In genomic region chr2:85754313-85755095, GRCh38 we compare ENCODE assay signal across 8 cellular contexts. TPM values are rescaled to one million over a fixed set of nuclear protein-coding genes. Genes with fewer than 3 reads are reported as not detected.
A peak's percentile ranks its signal among the peaks of the same experiment; 100 is the strongest.
DNase-seq lines count a peak whose midpoint lies in the region; ATAC-seq and TF ChIP-seq lines count a peak whose summit lies in the region.

No MANE protein-coding gene starts in this region.

- peak overlapping the region; percentile 25 for H2BK12ac ChIP-seq in neuronal stem cell (ENCODE audit: low read length)

- no peaks in the 10 kb centered on the region for H3K9me3 ChIP-seq in BLaER1 treated with 17β-estradiol and CSF1 and Interleukin-3, amounts not matched to agents 10 nM and 100 nM (replicated peaks in 1 of 11)
- no peaks in the 10 kb centered on the region for H3K9me3 ChIP-seq in neuronal stem cell (replicated peaks in 1 of 2; ENCODE audit: control insufficient read depth in 2 of 2, insufficient read depth in 1 of 2, low read depth in 1 of 2, low read length in 2 of 2)

- H3K27ac Mint-ChIP-seq in activated CD4-positive, alpha-beta memory T cell treated with anti-CD3 and anti-CD28 coated beads for 36 hours: no peak overlapping the region

- peak; percentile 60 for DNase-seq in Jurkat, Clone E6-1 (ENCODE audit: low read depth, low spot score)
- DNase-seq in activated CD4-positive, alpha-beta memory T cell treated with anti-CD3 and anti-CD28 coated beads for 36 hours: peak; percentile 46
- DNase-seq in fibroblast of the aortic adventitia (ENCODE audit: low read depth) (peak; percentile 56), neuronal stem cell (ENCODE audit: low spot score) (peak; percentile 56), GOT3 (lab: John Stamatoyannopoulos, UW) (no peak)

- H3K36me3 Mint-ChIP-seq in activated CD4-positive, alpha-beta memory T cell treated with anti-CD3 and anti-CD28 coated beads for 36 hours: no peaks in the 10 kb centered on the region

- intact Hi-C loops in activated CD4-positive, alpha-beta memory T cell treated with anti-CD3 and anti-CD28 coated beads for 36 hours (cut with micrococcal nuclease): loop anchor here (5.0 kb wide), 2 partner anchors 133 to 283 kb away; partner anchors contain the start of gene ST3GAL5

- H4K91ac ChIP-seq in neuronal stem cell (ENCODE audit: low read depth, low read length, poor library complexity): no peak overlapping the region

- peak overlapping the region; percentile 64 for H3K4me3 Mint-ChIP-seq in activated CD4-positive, alpha-beta memory T cell treated with anti-CD3 and anti-CD28 coated beads for 36 hours

- H3K4me1 Mint-ChIP-seq in activated CD4-positive, alpha-beta memory T cell treated with anti-CD3 and anti-CD28 coated beads for 36 hours (ENCODE audit: low read depth): peaks cover 13% of the 10 kb centered on the region

- peak overlapping the region; percentile 40 for H2AK5ac ChIP-seq in neuronal stem cell (ENCODE audit: low read depth, low read length)

- H4K8ac ChIP-seq in neuronal stem cell (ENCODE audit: low read depth, low read length): no peak overlapping the region

- peak overlapping the region; percentile 87 for H2BK15ac ChIP-seq in neuronal stem cell (ENCODE audit: low read length)

- WGBS in neuronal stem cell (ENCODE audit: extremely low coverage in 2 of 2, insufficient read length in 2 of 2, insufficient replicate concordance in 1 of 2), 2 donors: no CpG with 5 or more reads among the region's 93 CpGs

- peaks cover 68 to 82% (median 74%) of the 10 kb centered on the region in 11 experiments for H3K27me3 ChIP-seq in BLaER1 treated with 17β-estradiol and CSF1 and Interleukin-3, amounts not matched to agents 10 nM and 100 nM
- H3K27me3 ChIP-seq in neuronal stem cell (ENCODE audit: control insufficient read depth in 3 of 3, insufficient read depth in 3 of 3, low read depth in 1 of 3, low read length in 3 of 3): peaks cover 0 to 64% (median 3%) of the 10 kb centered on the region in 3 experiments

- peak overlapping the region; percentile 97 for H3K18ac ChIP-seq in neuronal stem cell (ENCODE audit: low read length)

- peaks cover 58% of the 10 kb centered on the region for H3K27me3 Mint-ChIP-seq in activated CD4-positive, alpha-beta memory T cell treated with anti-CD3 and anti-CD28 coated beads for 36 hours

- H3K9me3 Mint-ChIP-seq in activated CD4-positive, alpha-beta memory T cell treated with anti-CD3 and anti-CD28 coated beads for 36 hours: no peaks in the 10 kb centered on the region

- ATAC-seq in HG03175 (IDR thresholded peaks at IDR 0.05; ENCODE audit: unreplicated experiment): no peak
- ATAC-seq in GM21423 (IDR thresholded peaks at IDR 0.05; ENCODE audit: unreplicated experiment): no peak

- peaks cover 20 to 33% (median 23%) of the 10 kb centered on the region in 10 experiments for H3K4me1 ChIP-seq in BLaER1 treated with 17β-estradiol and CSF1 and Interleukin-3, amounts not matched to agents 10 nM and 100 nM
- H3K4me1 ChIP-seq in neuronal stem cell (ENCODE audit: control insufficient read depth in 2 of 2, insufficient read depth in 1 of 2, low read depth in 1 of 2, low read length in 2 of 2): peaks cover 6 to 26% of the 10 kb centered on the region in 2 donors

- peak overlapping the region; percentile 92 for H2AFZ ChIP-seq in neuronal stem cell (ENCODE audit: low read length)

- TF ChIP-seq CTCF in fibroblast of the aortic adventitia (IDR thresholded peaks at IDR 0.05; ENCODE audit: insufficient read depth, low read length): no peak

- H3K4me3 ChIP-seq in BLaER1 treated with 17β-estradiol and CSF1 and Interleukin-3, amounts not matched to agents 10 nM and 100 nM: peak overlapping the region; percentile 60 to 76 (median 66)
- peak overlapping the region; percentile 32 for H3K4me3 ChIP-seq in Jurkat, Clone E6-1 (ENCODE audit: low read length)
- peak overlapping the region; percentile 95 for H3K4me3 ChIP-seq in fibroblast of the aortic adventitia (ENCODE audit: low read depth, low read length)
- peak overlapping the region; percentile 61 to 84 for H3K4me3 ChIP-seq in neuronal stem cell (ENCODE audit: low read length in 2 of 2)

- peak overlapping the region; percentile 94 to 100 (median 100) for H3K4me2 ChIP-seq in BLaER1 treated with 17β-estradiol and CSF1 and Interleukin-3, amounts not matched to agents 10 nM and 100 nM
- peak overlapping the region; percentile 95 for H3K4me2 ChIP-seq in neuronal stem cell (ENCODE audit: insufficient read depth, low read length, poor library complexity, severe bottlenecking)

- CTCF ChIA-PET in activated CD4-positive, alpha-beta memory T cell treated with anti-CD3 and anti-CD28 coated beads for 36 hours (lab: Charles Lee): interaction anchor here (0.7 to 5.9 kb wide), 5 partner anchors 59 to 326 kb away, joined by 3 to 93 read pairs (median 5); no protein-coding TSS in a partner anchor

- peak overlapping the region; percentile 73 for H3K14ac ChIP-seq in neuronal stem cell (ENCODE audit: low read length)

- POLR2A ChIA-PET in activated CD4-positive, alpha-beta memory T cell treated with anti-CD3 and anti-CD28 coated beads for 36 hours (lab: Charles Lee): no interaction called here

- H3K23ac ChIP-seq in neuronal stem cell (ENCODE audit: low read depth, low read length, poor library complexity): peak overlapping the region; percentile 38

- no peak overlapping the region for H3K4ac ChIP-seq in neuronal stem cell (ENCODE audit: low read length)

- H2BK5ac ChIP-seq in neuronal stem cell (ENCODE audit: low read length): peak overlapping the region; percentile 84

- peak overlapping the region; percentile 31 to 71 (median 65); a peak in 21 of 22 replicates for H3K9ac ChIP-seq in BLaER1 treated with 17β-estradiol and CSF1 and Interleukin-3, amounts not matched to agents 10 nM and 100 nM
- peak overlapping the region; percentile 87 for H3K9ac ChIP-seq in neuronal stem cell (ENCODE audit: low read depth, low read length, poor library complexity)

- peaks cover 0 to 66% (median 30%) of the 10 kb centered on the region in 11 experiments; a peak in 17 of 22 replicates for H4K20me1 ChIP-seq in BLaER1 treated with 17β-estradiol and CSF1 and Interleukin-3, amounts not matched to agents 10 nM and 100 nM

- no peak overlapping the region for H2BK120ac ChIP-seq in neuronal stem cell (ENCODE audit: low read depth, low read length)

- no peaks in the 10 kb centered on the region for H3K36me3 ChIP-seq in BLaER1 treated with 17β-estradiol and CSF1 and Interleukin-3, amounts not matched to agents 10 nM and 100 nM
- peaks cover 0 to 11% of the 10 kb centered on the region in 2 donors for H3K36me3 ChIP-seq in neuronal stem cell (replicated peaks in 1 of 2; ENCODE audit: control insufficient read depth in 2 of 2, insufficient read depth in 2 of 2, low read length in 2 of 2)

- peak overlapping the region in 2 of 11 experiments; percentile 37 to 41; a peak in 3 of 22 replicates for H3K27ac ChIP-seq in BLaER1 treated with 17β-estradiol and CSF1 and Interleukin-3, amounts not matched to agents 10 nM and 100 nM
- H3K27ac ChIP-seq in neuronal stem cell (replicated peaks; ENCODE audit: low read length): no peak overlapping the region

- peaks cover 7% of the 10 kb centered on the region for H3K79me1 ChIP-seq in neuronal stem cell (ENCODE audit: low read depth, low read length)

RNA-seq across cellular contexts. Expression of gene ATOH8, which starts 0.7 kb away (rescaled TPM):
- polyA plus RNA-seq in Jurkat, Clone E6-1 (2012; ENCODE audit: insufficient read depth, insufficient read length): not detected
- total RNA-seq in activated CD4-positive, alpha-beta memory T cell treated with anti-CD3 and anti-CD28 coated beads for 36 hours: not detected
- total RNA-seq in fibroblast of the aortic adventitia (ENCODE audit: low replicate concordance): 17.0 and 22.0 TPM in 2 replicates
- 1.8 TPM for polyA plus RNA-seq in neuronal stem cell (2013, experiment 1 of 2)
- 1.6 TPM for polyA plus RNA-seq in neuronal stem cell (2013, experiment 2 of 2)

Comparison
In these comparisons a context has a peak if more than half of its experiments do, and no peak if none do; other contexts are left out.
1. H3K4me3 ChIP-seq: peak in every context shown above with its lines; median percentile 95 in fibroblast of the aortic adventitia; 72 in neuronal stem cell; 66 in BLaER1 treated with 17β-estradiol and CSF1 and Interleukin-3, amounts not matched to agents 10 nM and 100 nM; 32 in Jurkat, Clone E6-1.
2. RNA of gene ATOH8, which starts 0.7 kb away (total RNA-seq): 17.0 to 22.0 TPM in fibroblast of the aortic adventitia; not detected in activated CD4-positive, alpha-beta memory T cell treated with anti-CD3 and anti-CD28 coated beads for 36 hours; every median in the first group is over 10 times any median in the second.